ENCODE assay signal across 18 cellular contexts in the genomic region with DNA sequence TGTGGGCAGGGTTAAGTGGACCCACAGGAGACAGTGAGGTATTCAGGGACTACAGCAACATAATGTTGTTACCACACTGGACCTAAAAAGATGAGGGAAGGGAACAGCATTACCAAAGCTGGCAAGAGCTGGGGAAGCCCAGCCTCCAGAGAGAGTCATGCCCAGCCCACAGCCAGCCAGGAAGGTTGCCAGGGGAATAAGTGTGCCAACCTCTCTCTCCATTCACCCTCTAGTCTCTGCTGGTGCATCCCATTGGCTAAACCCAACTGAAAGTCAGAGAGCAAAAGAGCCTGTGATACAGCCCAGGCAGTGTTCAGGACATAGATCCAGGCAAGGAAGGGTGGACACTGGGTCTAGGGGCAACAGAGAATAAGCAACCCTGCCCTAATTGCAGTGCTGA. TPM values are rescaled to one million over a fixed set of nuclear protein-coding genes. Genes with fewer than 3 reads are reported as not detected.
DNase-seq lines count a peak whose midpoint lies in the region; ATAC-seq, FAIRE-seq and TF ChIP-seq lines count a peak whose summit lies in the region.
"Had no signal": no experiment of that assay in that cellular context is flagged by ENCODE, and none has a peak within 500 bp of the region (broad histone marks: within the 10 kb centered on the region; RNA-seq: fewer than 3 reads in every experiment).

No MANE protein-coding gene starts in this region.

- no TSS peak for BruUV-seq in HepG2 (replicated peaks; lab: Mats Ljungman, UMichigan)

- H3K36me3 ChIP-seq in right lobe of liver: peaks cover 3 to 81% (median 31%) of the 10 kb centered on the region in 4 donors
- no peaks in the 10 kb centered on the region for H3K36me3 ChIP-seq in HepG2 (replicated peaks in 1 of 2; ENCODE audit: control insufficient read depth in 1 of 2, insufficient read depth in 2 of 2, low read length in 2 of 2)

- H3K27me3 ChIP-seq in right lobe of liver (no peaks in the 10 kb centered on the region), HepG2 (ENCODE audit: control insufficient read depth in 1 of 2, insufficient read depth in 2 of 2, low read length in 2 of 2) (no peaks in the 10 kb centered on the region)

- ATAC-seq in right lobe of liver (peak; percentile 38 to 72 (median 43)), HepG2 (no peak), left cardiac atrium (peak; percentile 80 to 91), omental fat pad (ENCODE audit: low FRiP score) (no peak), GM21619 (IDR thresholded peaks at IDR 0.05; ENCODE audit: unreplicated experiment) (no peak)

- no peak overlapping the region for H3K27ac ChIP-seq in right lobe of liver
- H3K27ac ChIP-seq in HepG2 (ENCODE audit: extremely low read length, insufficient read depth, low read length): no peak overlapping the region
- H3K27ac ChIP-seq: HL-60, PC-9 had no signal

- no peak overlapping the region for H2AFZ ChIP-seq in HepG2 (ENCODE audit: low read length)
- H2AFZ ChIP-seq: PC-9 had no signal

- DNase-seq in right lobe of liver (no peak), HepG2 (ENCODE audit: low spot score) (no peak), left cardiac atrium (no peak), myocyte (ENCODE audit: low read depth) (peak; percentile 35), omental fat pad (ENCODE audit: low spot score) (no peak), NCI-H524 (lab: John Stamatoyannopoulos, UW) (no peak)
- DNase-seq: DMS79 treated with DMSO at 0.1 percent for 48 hours, HCEC 1CT, NCI-H1417 treated with DMSO at 0.1 percent for 48 hours, NCI-H2029, NCI-H2171 treated with DMSO at 0.1 percent for 48 hours, NCI-H446 treated with DMSO at 0.1 percent for 48 hours, NCI-H748 treated with DMSO at 0.1 percent for 48 hours, PC-9 had no signal

- POLR2A ChIA-PET in HepG2 (lab: Yijun Ruan, JAX): no interaction called here

- in situ Hi-C loops in HepG2 (cut with HindIII; ENCODE audit: extremely low pct_ligation_motif_present, low pct_unique_long_range_greater_than_20kb): no loop called here

- no peaks in the 10 kb centered on the region for H3K79me2 ChIP-seq in HepG2 (ENCODE audit: insufficient read depth, low read length)

- no peak for TF ChIP-seq RAD21 in HepG2 (CRISPR knock-in tag; IDR thresholded peaks at IDR 0.05)

- no peaks in the 10 kb centered on the region for H4K20me1 ChIP-seq in HepG2 (ENCODE audit: insufficient read depth, low read length)

- TF ChIP-seq EP300 in HepG2 (IDR thresholded peaks at IDR 0.05; ENCODE audit: low read depth in 2 of 2, low read length in 2 of 2): no peak
- no peak for TF ChIP-seq EP300 in HepG2 (CRISPR knock-in tag; IDR thresholded peaks at IDR 0.05; ENCODE audit: borderline replicate concordance)

- no peak overlapping the region for H3K9ac ChIP-seq in HepG2 (ENCODE audit: insufficient read depth, low read depth, low read length)

- no peak for FAIRE-seq in HepG2 (lab: Jason Lieb, UNC)
- FAIRE-seq: A204.1, G401.6 had no signal

- CTCF ChIA-PET in HepG2 (lab: Yijun Ruan, JAX; ENCODE audit: low intra/inter-chr PET ratio, low total read pairs): no interaction called here

- no peak overlapping the region for H3K4me2 ChIP-seq in HepG2 (ENCODE audit: low read depth, low read length)
- H3K4me2 ChIP-seq: PC-9 had no signal

- H3K4me3 ChIP-seq in right lobe of liver (no peak overlapping the region), HepG2 (replicated peaks in 1 of 3; ENCODE audit: insufficient read depth in 1 of 3, low read depth in 2 of 3, low read length in 3 of 3) (no peak overlapping the region)
- H3K4me3 ChIP-seq: PC-9 had no signal

- H3K9me3 ChIP-seq in right lobe of liver (no peaks in the 10 kb centered on the region), HepG2 (ENCODE audit: low read length) (no peaks in the 10 kb centered on the region)

- H3K4me1 ChIP-seq in right lobe of liver: no peaks in the 10 kb centered on the region
- no peaks in the 10 kb centered on the region for H3K4me1 ChIP-seq in HepG2 (ENCODE audit: insufficient read depth, low read length)

- intact Hi-C loops in right lobe of liver (cut with DNase I) (loop anchor here in 1 of 2 donors (10.0 kb wide), 1 partner anchor 111 kb away; no protein-coding TSS in a partner anchor), HepG2 (cut with micrococcal nuclease; ENCODE audit: unreplicated experiment) (no loop called here), left cardiac atrium (cut with DNase I) (no loop called here)

- TF ChIP-seq CTCF in right lobe of liver (IDR thresholded peaks at IDR 0.05): no peak
- TF ChIP-seq CTCF in HepG2 (CRISPR knock-in tag; IDR thresholded peaks at IDR 0.05): no peak
- no peak for TF ChIP-seq CTCF in omental fat pad (IDR thresholded peaks at IDR 0.05)

- no peak for TF ChIP-seq POLR2A in right lobe of liver (IDR thresholded peaks at IDR 0.05)
- TF ChIP-seq POLR2A in HepG2 (IDR thresholded peaks at IDR 0.05; ENCODE audit: insufficient read depth in 1 of 2, low read depth in 2 of 2, low read length in 2 of 2): no peak

TF ChIP-seq in HepG2, 621 proteins besides CTCF, POLR2A, EP300 and RAD21 (continues in another document):
- no peak for TF ChIP-seq ZFAT (CRISPR knock-in tag; conservative IDR thresholded peaks at IDR 0.05)
- TF ChIP-seq, protein P1, sequence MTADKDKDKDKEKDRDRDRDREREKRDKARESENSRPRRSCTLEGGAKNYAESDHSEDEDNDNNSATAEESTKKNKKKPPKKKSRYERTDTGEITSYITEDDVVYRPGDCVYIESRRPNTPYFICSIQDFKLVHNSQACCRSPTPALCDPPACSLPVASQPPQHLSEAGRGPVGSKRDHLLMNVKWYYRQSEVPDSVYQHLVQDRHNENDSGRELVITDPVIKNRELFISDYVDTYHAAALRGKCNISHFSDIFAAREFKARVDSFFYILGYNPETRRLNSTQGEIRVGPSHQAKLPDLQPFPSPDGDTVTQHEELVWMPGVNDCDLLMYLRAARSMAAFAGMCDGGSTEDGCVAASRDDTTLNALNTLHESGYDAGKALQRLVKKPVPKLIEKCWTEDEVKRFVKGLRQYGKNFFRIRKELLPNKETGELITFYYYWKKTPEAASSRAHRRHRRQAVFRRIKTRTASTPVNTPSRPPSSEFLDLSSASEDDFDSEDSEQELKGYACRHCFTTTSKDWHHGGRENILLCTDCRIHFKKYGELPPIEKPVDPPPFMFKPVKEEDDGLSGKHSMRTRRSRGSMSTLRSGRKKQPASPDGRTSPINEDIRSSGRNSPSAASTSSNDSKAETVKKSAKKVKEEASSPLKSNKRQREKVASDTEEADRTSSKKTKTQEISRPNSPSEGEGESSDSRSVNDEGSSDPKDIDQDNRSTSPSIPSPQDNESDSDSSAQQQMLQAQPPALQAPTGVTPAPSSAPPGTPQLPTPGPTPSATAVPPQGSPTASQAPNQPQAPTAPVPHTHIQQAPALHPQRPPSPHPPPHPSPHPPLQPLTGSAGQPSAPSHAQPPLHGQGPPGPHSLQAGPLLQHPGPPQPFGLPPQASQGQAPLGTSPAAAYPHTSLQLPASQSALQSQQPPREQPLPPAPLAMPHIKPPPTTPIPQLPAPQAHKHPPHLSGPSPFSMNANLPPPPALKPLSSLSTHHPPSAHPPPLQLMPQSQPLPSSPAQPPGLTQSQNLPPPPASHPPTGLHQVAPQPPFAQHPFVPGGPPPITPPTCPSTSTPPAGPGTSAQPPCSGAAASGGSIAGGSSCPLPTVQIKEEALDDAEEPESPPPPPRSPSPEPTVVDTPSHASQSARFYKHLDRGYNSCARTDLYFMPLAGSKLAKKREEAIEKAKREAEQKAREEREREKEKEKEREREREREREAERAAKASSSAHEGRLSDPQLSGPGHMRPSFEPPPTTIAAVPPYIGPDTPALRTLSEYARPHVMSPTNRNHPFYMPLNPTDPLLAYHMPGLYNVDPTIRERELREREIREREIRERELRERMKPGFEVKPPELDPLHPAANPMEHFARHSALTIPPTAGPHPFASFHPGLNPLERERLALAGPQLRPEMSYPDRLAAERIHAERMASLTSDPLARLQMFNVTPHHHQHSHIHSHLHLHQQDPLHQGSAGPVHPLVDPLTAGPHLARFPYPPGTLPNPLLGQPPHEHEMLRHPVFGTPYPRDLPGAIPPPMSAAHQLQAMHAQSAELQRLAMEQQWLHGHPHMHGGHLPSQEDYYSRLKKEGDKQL (CRISPR knock-in tag; IDR thresholded peaks at IDR 0.05; ENCODE audit: low read depth): no peak

RNA-seq across cellular contexts. Expression of a gene that starts 35.8 kb away (rescaled TPM):
- 1 to 10 TPM; 3.1 to 6.6 (median 5.2) TPM for total RNA-seq in right lobe of liver
- total RNA-seq in HepG2 (2016; rRNA removed; fragmentation: Illumina TruSeq; extraction: Trizol): 0.38 and 0.66 TPM in 2 replicates
- not detected in 2 replicates for total RNA-seq in HepG2 (2016; cell fraction: cytosol; rRNA removed; fragmentation: Illumina TruSeq; extraction: Trizol; ENCODE audit: low read depth)
- 0.41 and 0.86 TPM in 2 replicates for total RNA-seq in HepG2 (2016; cell fraction: insoluble cytoplasmic fraction; rRNA removed; fragmentation: Illumina TruSeq; extraction: Trizol)
- total RNA-seq in HepG2 (2016; cell fraction: membrane; rRNA removed; fragmentation: Illumina TruSeq; extraction: Trizol): 0.22 and 0.34 TPM in 2 replicates
- total RNA-seq in HepG2 (2016; cell fraction: nucleus; rRNA removed; fragmentation: Illumina TruSeq; extraction: Trizol): 0.25 and 0.40 TPM in 2 replicates
- polyA plus RNA-seq in HepG2 (2011; rRNA removed): 0.67 and 1.0 TPM in 2 replicates
- 0.63 and 0.81 TPM in 2 replicates for polyA plus RNA-seq in HepG2 (2011; cell fraction: cytosol; rRNA removed)
- 0.59 and 0.85 TPM in 2 replicates for polyA plus RNA-seq in HepG2 (2011; cell fraction: nucleus; rRNA removed)
- 1.0 and 1.6 TPM in 2 replicates for polyA plus RNA-seq in HepG2 (2012)
- 0.14 and 0.25 TPM in 2 replicates for polyA plus RNA-seq in HepG2 (2016; cell fraction: cytosol; fragmentation: Illumina TruSeq; extraction: Trizol; ENCODE audit: low read depth)
- 0.37 and 0.84 TPM in 2 replicates for polyA plus RNA-seq in HepG2 (2016; cell fraction: insoluble cytoplasmic fraction; fragmentation: Illumina TruSeq; extraction: Trizol; ENCODE audit: low read depth)
- 0.24 and 0.26 TPM in 2 replicates for polyA plus RNA-seq in HepG2 (2016; cell fraction: membrane; fragmentation: Illumina TruSeq; extraction: Trizol; ENCODE audit: low read depth)
- 0.23 and 0.61 TPM in 2 replicates for polyA plus RNA-seq in HepG2 (2016; cell fraction: nucleus; fragmentation: Illumina TruSeq; extraction: Trizol; ENCODE audit: insufficient read depth, low read depth)
- 1.3 and 2.6 TPM in 2 replicates for polyA minus RNA-seq in HepG2 (2011; rRNA and poly(A)+ RNA removed; ENCODE audit: low replicate concordance)
- polyA minus RNA-seq in HepG2 (2011; cell fraction: cytosol; rRNA and poly(A)+ RNA removed): 0.18 and 0.49 TPM in 2 replicates
- polyA minus RNA-seq in HepG2 (2011; cell fraction: nucleus; rRNA and poly(A)+ RNA removed): 0.50 and 0.90 TPM in 2 replicates
- total RNA-seq in left cardiac atrium: 10 to 100 TPM; 32.8 to 38.6 TPM
- total RNA-seq in myocyte: 136 and 239 TPM in 2 replicates
- 44.8 TPM for polyA plus RNA-seq in myocyte (2012)
- 10 to 100 TPM; 44.1 to 58.5 (median 46.9) TPM for total RNA-seq in omental fat pad

Comparison
In these comparisons a context has a peak if more than half of its experiments do, and no peak if none do; other contexts are left out.
1. ATAC-seq: peak in right lobe of liver (4 of 4) and left cardiac atrium (2 of 2); none in HepG2 (single experiment), omental fat pad (single experiment) and GM21619 (single experiment).
2. RNA of a gene that starts 35.8 kb away (total RNA-seq): 136 to 239 TPM in myocyte, 44.1 to 58.5 TPM in omental fat pad and 32.8 to 38.6 TPM in left cardiac atrium; 3.1 to 6.6 TPM in right lobe of liver and 0.22 to 0.86 TPM in HepG2; every median in the first group is over 4 times any median in the second.